16 cellular contexts compared by ENCODE assay signal in the genomic region with DNA sequence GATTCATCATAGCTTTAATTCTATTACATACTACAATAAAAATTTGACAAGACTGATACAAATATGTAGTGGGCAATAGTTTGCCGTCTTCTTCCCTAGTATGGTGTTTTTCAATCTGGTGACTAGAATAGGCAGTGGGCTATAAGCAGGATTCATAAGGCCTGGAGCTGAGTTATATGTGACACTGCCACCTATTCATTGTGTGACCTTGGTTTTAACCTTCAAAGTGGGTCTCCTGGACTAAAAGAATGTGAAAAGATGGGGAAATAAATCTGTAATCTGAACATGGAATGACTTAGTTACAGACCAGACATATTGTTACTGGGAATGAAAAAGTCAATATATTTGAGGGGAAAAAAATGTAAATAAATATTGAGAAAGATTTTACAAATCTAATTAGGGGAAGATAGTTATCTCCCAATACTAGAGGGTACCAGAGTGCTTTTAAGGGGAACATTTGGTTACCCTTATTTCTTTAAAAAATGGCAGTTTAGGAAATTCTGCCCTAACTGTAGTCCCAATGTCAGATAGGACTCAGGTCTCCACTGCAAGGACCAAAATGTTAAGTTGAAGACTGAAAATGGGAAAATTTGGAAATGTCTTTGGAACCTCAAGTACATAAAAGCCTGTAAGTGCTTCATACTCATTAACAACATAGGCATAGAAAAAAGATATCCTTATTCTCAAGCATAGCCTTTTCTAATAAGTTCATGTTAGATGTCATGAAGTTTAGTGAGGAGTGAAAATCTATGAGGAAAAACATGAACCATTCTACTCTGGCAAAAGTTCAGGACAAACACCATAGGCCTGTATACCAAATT. TPM values are rescaled to one million over a fixed set of nuclear protein-coding genes. Genes with fewer than 3 reads are reported as not detected.
DNase-seq lines count a peak whose midpoint lies in the region; ATAC-seq, FAIRE-seq and TF ChIP-seq lines count a peak whose summit lies in the region.
"Had no signal": no experiment of that assay in that cellular context is flagged by ENCODE, and none has a peak within 500 bp of the region (broad histone marks: within the 10 kb centered on the region; RNA-seq: fewer than 3 reads in every experiment).

No MANE protein-coding gene starts in this region.

- no peak for TF ChIP-seq RAD21 in HCT116 (IDR thresholded peaks at IDR 0.05; ENCODE audit: low read depth)

- H3K36me3 Mint-ChIP-seq in CD4-positive, alpha-beta memory T cell = peaks cover 38 to 89% of the 10 kb centered on the region in 2 donors
- peaks cover 12% of the 10 kb centered on the region for H3K36me3 Mint-ChIP-seq in activated naive CD8-positive, alpha-beta T cell
- peaks cover 0 to 94% (median 30%) of the 10 kb centered on the region in 3 donors for H3K36me3 Mint-ChIP-seq in naive thymus-derived CD8-positive, alpha-beta T cell

- CTCF ChIA-PET in CD4-positive, alpha-beta memory T cell (lab: Charles Lee; ENCODE audit: partially characterized antibody) = interaction anchor here (2.5 kb wide), 1 partner anchor 10 kb away, joined by 7 read pairs; no protein-coding TSS in a partner anchor
- CTCF ChIA-PET in HCT116 (lab: Charles Lee) = no interaction called here
- CTCF ChIA-PET in PC-9 (lab: Charles Lee) = no interaction called here

- H3K79me2 ChIP-seq in HCT116 (ENCODE audit: insufficient read depth, low read length) (peaks cover 57% of the 10 kb centered on the region), PC-9 (ENCODE audit: low read depth) (peaks cover 35% of the 10 kb centered on the region)

- RAD21 ChIA-PET in HCT116 (lab: Charles Lee; ENCODE audit: low non-redundant PET in 1 of 2, low total read pairs in 2 of 2, uncharacterized antibody in 2 of 2, unreplicated experiment in 2 of 2) = no interaction called here

- no peak overlapping the region for H3K4me3 ChIP-seq in CD4-positive, alpha-beta memory T cell (ENCODE audit: low read length in 2 of 2)
- H3K4me3 ChIP-seq in HCT116 (replicated peaks in 1 of 2; ENCODE audit: low read depth in 1 of 2, low read length in 2 of 2) (no peak overlapping the region), PC-9 (no peak overlapping the region)
- H3K4me3 ChIP-seq: heart left ventricle, tibial artery had no signal

- no peaks in the 10 kb centered on the region for H4K20me1 ChIP-seq in HCT116 (ENCODE audit: insufficient read depth)
- H4K20me1 ChIP-seq in PC-9 (ENCODE audit: insufficient read depth) = peaks cover 55% of the 10 kb centered on the region

- TF ChIP-seq CTCF in HCT116 (IDR thresholded peaks at IDR 0.05 in 2 of 3, conservative IDR thresholded peaks at IDR 0.05 in 1 of 3; ENCODE audit: borderline replicate concordance in 1 of 3, insufficient read depth in 1 of 3, low read depth in 2 of 3, low read length in 2 of 3) = no peak
- TF ChIP-seq CTCF in PC-9 (conservative IDR thresholded peaks at IDR 0.05) = no peak

- POLR2A ChIA-PET in CD4-positive, alpha-beta memory T cell (lab: Charles Lee; ENCODE audit: partially characterized antibody) = interaction anchor here (1.2 to 4.7 kb wide), 2 partner anchors 8 to 12 kb away, joined by 4 to 61 read pairs; no protein-coding TSS in a partner anchor
- POLR2A ChIA-PET in HCT116 (lab: Charles Lee) (interaction anchor here (1.2 kb wide), 1 partner anchor 10 kb away, joined by 8 read pairs; the partner anchor contains the start of gene SETD5), PC-9 (lab: Charles Lee; ENCODE audit: unreplicated experiment) (interaction anchor here (0.6 kb wide), 1 partner anchor 50 kb away, joined by 3 read pairs; no protein-coding TSS in a partner anchor)
- POLR2A ChIA-PET in naive thymus-derived CD8-positive, alpha-beta T cell (lab: Charles Lee) = interaction anchor here (4.7 kb wide), 1 partner anchor 10 kb away, joined by 28 read pairs; the partner anchor contains the start of gene SETD5

- no peaks in the 10 kb centered on the region for H3K9me3 ChIP-seq in CD4-positive, alpha-beta memory T cell (ENCODE audit: control insufficient read depth in 1 of 2, low read length in 2 of 2)
- no peaks in the 10 kb centered on the region for H3K9me3 ChIP-seq in HCT116 (ENCODE audit: control insufficient read depth in 1 of 2, insufficient read depth in 1 of 2, low read depth in 1 of 2, low read length in 2 of 2)
- no peaks in the 10 kb centered on the region for H3K9me3 ChIP-seq in PC-9 (ENCODE audit: insufficient read depth, low read depth)
- H3K9me3 ChIP-seq: heart left ventricle, tibial artery had no signal

- no peak overlapping the region for H3K27ac ChIP-seq in CD4-positive, alpha-beta memory T cell (ENCODE audit: low read depth, low read length)
- H3K27ac ChIP-seq in HCT116 (ENCODE audit: low read depth, low read length) (no peak overlapping the region), PC-9 (no peak overlapping the region; the same call in 1 of the 2 replicates)
- H3K27ac ChIP-seq: heart left ventricle, tibial artery had no signal

- no peaks in the 10 kb centered on the region for H3K27me3 ChIP-seq in CD4-positive, alpha-beta memory T cell (ENCODE audit: insufficient read depth, low read length)
- H3K27me3 ChIP-seq in HCT116 (ENCODE audit: insufficient read depth, low read length) (no peaks in the 10 kb centered on the region), PC-9 (ENCODE audit: insufficient read depth, low read depth) (no peaks in the 10 kb centered on the region)
- H3K27me3 ChIP-seq: heart left ventricle, tibial artery had no signal

- no peak for FAIRE-seq in GM19239 (lab: Jason Lieb, UNC)
- FAIRE-seq: GM12891, kidney had no signal

- intact Hi-C loops in CD4-positive, alpha-beta memory T cell (cut with micrococcal nuclease) = no loop called here
- intact Hi-C loops in HCT116 (cut with micrococcal nuclease) = loop anchor here (5.0 kb wide), 1 partner anchor 36 kb away; no protein-coding TSS in a partner anchor
- intact Hi-C loops in PC-9 (cut with micrococcal nuclease; ENCODE audit: unreplicated experiment) = loop anchor here (5.0 kb wide), 1 partner anchor 36 kb away; no protein-coding TSS in a partner anchor

- no peak overlapping the region for H3K4me3 Mint-ChIP-seq in CD4-positive, alpha-beta memory T cell
- peak overlapping the region; percentile 1 for H3K4me3 Mint-ChIP-seq in activated naive CD8-positive, alpha-beta T cell
- no peak overlapping the region for H3K4me3 Mint-ChIP-seq in naive thymus-derived CD8-positive, alpha-beta T cell

- ATAC-seq in HCT116 = no peak
- no peak for ATAC-seq in naive thymus-derived CD8-positive, alpha-beta T cell
- ATAC-seq: heart left ventricle had no signal

- H3K9me2 ChIP-seq in HCT116 (ENCODE audit: insufficient read depth) = no peaks in the 10 kb centered on the region
- no peaks in the 10 kb centered on the region for H3K9me2 ChIP-seq in PC-9 (ENCODE audit: insufficient read depth)

- peaks cover 91% of the 10 kb centered on the region for H3F3A ChIP-seq in PC-9 (ENCODE audit: insufficient read depth, low read depth)

- H3K9ac ChIP-seq in HCT116 (ENCODE audit: low read length) = no peak overlapping the region

- H3K4me1 ChIP-seq in CD4-positive, alpha-beta memory T cell (ENCODE audit: insufficient read depth, low read length) = peaks cover 19% of the 10 kb centered on the region
- H3K4me1 ChIP-seq in HCT116 (ENCODE audit: control insufficient read depth in 1 of 2, insufficient read depth in 2 of 2, low read length in 2 of 2) (no peaks in the 10 kb centered on the region), PC-9 (replicated peaks; ENCODE audit: insufficient read depth) (no peaks in the 10 kb centered on the region)

- H3K36me3 ChIP-seq in CD4-positive, alpha-beta memory T cell (ENCODE audit: insufficient read depth, low read length) = peaks cover 73% of the 10 kb centered on the region
- peaks cover 34 to 73% of the 10 kb centered on the region in 2 experiments for H3K36me3 ChIP-seq in HCT116 (ENCODE audit: control insufficient read depth in 1 of 2, insufficient read depth in 2 of 2, low read length in 2 of 2)
- H3K36me3 ChIP-seq in PC-9 (ENCODE audit: low read depth) = peaks cover 68% of the 10 kb centered on the region

- no peak overlapping the region for H3K4me2 ChIP-seq in HCT116 (ENCODE audit: low read length)
- no peak overlapping the region for H3K4me2 ChIP-seq in PC-9

- no peak overlapping the region for H2AFZ ChIP-seq in HCT116 (ENCODE audit: low read depth, low read length, poor library complexity, severe bottlenecking)
- no peak overlapping the region for H2AFZ ChIP-seq in PC-9

- no peaks in the 10 kb centered on the region for H3K9me3 Mint-ChIP-seq in CD4-positive, alpha-beta memory T cell
- H3K9me3 Mint-ChIP-seq in activated naive CD8-positive, alpha-beta T cell (ENCODE audit: low read depth) = no peaks in the 10 kb centered on the region
- H3K9me3 Mint-ChIP-seq in naive thymus-derived CD8-positive, alpha-beta T cell = no peaks in the 10 kb centered on the region

- no peak for DNase-seq in CD4-positive, alpha-beta memory T cell
- DNase-seq in HCT116 (ENCODE audit: low read depth, low spot score) (no peak), GM19239 (ENCODE audit: insufficient read length, low spot score) (no peak), NCI-H187 (lab: John Stamatoyannopoulos, UW) (no peak), PC-9 (no peak)
- no peak for DNase-seq in naive thymus-derived CD8-positive, alpha-beta T cell
- DNase-seq: cerebellar nuclear complex, erythroblast, heart left ventricle, kidney, NCI-H2107, NCI-H774, T-helper 9 cell, tibial artery had no signal

- H3K27ac Mint-ChIP-seq in CD4-positive, alpha-beta memory T cell = peak overlapping the region; percentile 7 to 88 (median 48)
- peak overlapping the region; percentile 91 for H3K27ac Mint-ChIP-seq in activated naive CD8-positive, alpha-beta T cell
- H3K27ac Mint-ChIP-seq in naive thymus-derived CD8-positive, alpha-beta T cell = peak overlapping the region in 9 of 10 donors; percentile 4 to 86 (median 64)

- BruUV-seq in HCT116 (replicated peaks; lab: Mats Ljungman, UMichigan) = no TSS peak
- BruUV-seq in PC-9 (replicated peaks; lab: Mats Ljungman, UMichigan) = no TSS peak

- no peaks in the 10 kb centered on the region for H3K27me3 Mint-ChIP-seq in CD4-positive, alpha-beta memory T cell
- no peaks in the 10 kb centered on the region for H3K27me3 Mint-ChIP-seq in activated naive CD8-positive, alpha-beta T cell
- no peaks in the 10 kb centered on the region for H3K27me3 Mint-ChIP-seq in naive thymus-derived CD8-positive, alpha-beta T cell

- no peak for TF ChIP-seq POLR2A in HCT116 (IDR thresholded peaks at IDR 0.05; ENCODE audit: borderline replicate concordance, extremely low read depth, insufficient read depth, insufficient read length)

- peaks cover 18 to 37% (median 29%) of the 10 kb centered on the region in 4 donors for H3K4me1 Mint-ChIP-seq in CD4-positive, alpha-beta memory T cell
- peaks cover 43% of the 10 kb centered on the region for H3K4me1 Mint-ChIP-seq in activated naive CD8-positive, alpha-beta T cell (ENCODE audit: low read depth)
- peaks cover 18 to 50% (median 35%) of the 10 kb centered on the region in 4 donors for H3K4me1 Mint-ChIP-seq in naive thymus-derived CD8-positive, alpha-beta T cell

RNA-seq across cellular contexts. Expression of gene SETD5, which starts 10.7 kb away (rescaled TPM):
- 100 to 1,000 TPM; 142 TPM for total RNA-seq in CD4-positive, alpha-beta memory T cell
- 10 to 100 TPM in 1 of 2 donors, 1 to 10 TPM in 1; 8.4 to 51.4 TPM for polyA plus RNA-seq in CD4-positive, alpha-beta memory T cell
- total RNA-seq in HCT116 (2021; ENCODE audit: unreplicated experiment) = 141 TPM
- 71.6 TPM in 2 replicates for polyA plus RNA-seq in HCT116 (2012)
- total RNA-seq in naive thymus-derived CD8-positive, alpha-beta T cell = 100 to 1,000 TPM; 143 to 146 TPM
- polyA plus RNA-seq in naive thymus-derived CD8-positive, alpha-beta T cell = 10 to 100 TPM; 16.0 to 43.0 (median 24.7) TPM
- total RNA-seq in PC-9 (2021) = 117 and 140 TPM in 2 replicates

RNA-seq across cellular contexts. Expression of gene THUMPD3, which starts 23.9 kb away (rescaled TPM):
- 10 to 100 TPM; 36.9 to 39.2 TPM for total RNA-seq in CD4-positive, alpha-beta memory T cell
- 10 to 100 TPM; 10.8 to 29.3 TPM for polyA plus RNA-seq in CD4-positive, alpha-beta memory T cell
- total RNA-seq in HCT116 (2021; ENCODE audit: unreplicated experiment) (79.5 TPM), PC-9 (2021) (48.8 and 49.9 TPM in 2 replicates)
- polyA plus RNA-seq in HCT116 (2012) = 47.9 and 57.4 TPM in 2 replicates
- 10 to 100 TPM; 42.6 to 43.3 TPM for total RNA-seq in naive thymus-derived CD8-positive, alpha-beta T cell
- 10 to 100 TPM; 22.7 to 30.8 (median 23.5) TPM for polyA plus RNA-seq in naive thymus-derived CD8-positive, alpha-beta T cell
